Comparison of ENCODE assay signal across 20 cellular contexts in genomic region chr16:54110582-54110981, GRCh38.
DNase-seq lines count a peak whose midpoint lies in the region; ATAC-seq, FAIRE-seq and TF ChIP-seq lines count a peak whose summit lies in the region.
"Had no signal": no experiment of that assay in that cellular context is flagged by ENCODE, and none has a peak within 500 bp of the region (broad histone marks: within the 10 kb centered on the region; RNA-seq: fewer than 3 reads in every experiment).

No MANE protein-coding gene starts in this region.

- no peak overlapping the region for H3K4me2 ChIP-seq in HepG2 (ENCODE audit: low read depth, low read length)
- H3K4me2 ChIP-seq: A549; BLaER1 treated with 17β-estradiol and CSF1 and Interleukin-3, amounts not matched to agents 10 nM and 100 nM had no signal

- H3K4me3 ChIP-seq in HepG2 (replicated peaks in 1 of 3; ENCODE audit: insufficient read depth in 1 of 3, low read depth in 2 of 3, low read length in 3 of 3), result no peak overlapping the region
- no peak overlapping the region for H3K4me3 ChIP-seq in right lobe of liver
- H3K4me3 ChIP-seq in left lung, result no peak overlapping the region
- no peak overlapping the region for H3K4me3 ChIP-seq in esophagus squamous epithelium
- H3K4me3 ChIP-seq: A549; BLaER1 treated with 17β-estradiol and CSF1 and Interleukin-3, amounts not matched to agents 10 nM and 100 nM had no signal

- peaks cover 1 to 16% of the 10 kb centered on the region in 2 experiments; a peak in 3 of 5 replicates for H3K36me3 ChIP-seq in HepG2 (replicated peaks in 1 of 2; ENCODE audit: control insufficient read depth in 1 of 2, insufficient read depth in 2 of 2, low read length in 2 of 2)
- H3K36me3 ChIP-seq in right lobe of liver, result no peaks in the 10 kb centered on the region
- peaks cover 0 to 39% of the 10 kb centered on the region in 2 donors for H3K36me3 ChIP-seq in left lung
- H3K36me3 ChIP-seq in esophagus squamous epithelium, result peaks cover 0 to 34% (median 4%) of the 10 kb centered on the region in 3 donors

- 96% methylated on average over 4 of the region's 4 CpGs for WGBS in HepG2 (ENCODE audit: low lambda C conversion rate)
- WGBS in right lobe of liver (ENCODE audit: insufficient coverage, low coverage, low lambda C conversion rate, missing lambda C conversion rate), result 93% methylated on average over 4 of the region's 4 CpGs
- WGBS in esophagus squamous epithelium, 2 donors, result 94 to 96% methylated on average over 4 of the region's 4 CpGs

- TF ChIP-seq EP300 in HepG2 (IDR thresholded peaks at IDR 0.05; ENCODE audit: low read depth in 2 of 2, low read length in 2 of 2), result no peak
- TF ChIP-seq EP300 in HepG2 (CRISPR knock-in tag; IDR thresholded peaks at IDR 0.05; ENCODE audit: borderline replicate concordance), result no peak

- CTCF ChIA-PET in HepG2 (lab: Yijun Ruan, JAX; ENCODE audit: low intra/inter-chr PET ratio, low total read pairs), result no interaction called here

- TF ChIP-seq CTCF in HepG2 (CRISPR knock-in tag; IDR thresholded peaks at IDR 0.05), result no peak
- no peak for TF ChIP-seq CTCF in right lobe of liver (IDR thresholded peaks at IDR 0.05)
- no peak for TF ChIP-seq CTCF in left lung (IDR thresholded peaks at IDR 0.05)
- no peak for TF ChIP-seq CTCF in esophagus squamous epithelium (IDR thresholded peaks at IDR 0.05)

- H3K9me3 ChIP-seq in HepG2 (ENCODE audit: low read length) (no peaks in the 10 kb centered on the region), right lobe of liver (no peaks in the 10 kb centered on the region), left lung (no peaks in the 10 kb centered on the region), esophagus squamous epithelium (no peaks in the 10 kb centered on the region)
- H3K9me3 ChIP-seq: A549; BLaER1 treated with 17β-estradiol and CSF1 and Interleukin-3, amounts not matched to agents 10 nM and 100 nM; Caco-2 had no signal

- no TSS peak for BruUV-seq in HepG2 (replicated peaks; lab: Mats Ljungman, UMichigan)

- intact Hi-C loops in HepG2 (cut with micrococcal nuclease; ENCODE audit: unreplicated experiment) (no loop called here), right lobe of liver (cut with DNase I) (no loop called here), left lung (cut with DNase I) (no loop called here), esophagus squamous epithelium (cut with DNase I) (no loop called here)

- no peak for ATAC-seq in HepG2
- no peak for ATAC-seq in right lobe of liver
- ATAC-seq in left lung, result peak; percentile 71
- ATAC-seq in esophagus mucosa, result no peak
- ATAC-seq: A549; CD8-positive, alpha-beta T cell had no signal

- DNase-seq in HepG2 (ENCODE audit: low spot score) (no peak), right lobe of liver (no peak), left lung (no peak), esophagus squamous epithelium (lab: John Stamatoyannopoulos, UW) (no peak)
- DNase-seq: AML-193; Caco-2; Calu3; CD4-positive, alpha-beta T cell; CD8-positive, alpha-beta T cell; DMS79 treated with DMSO at 0.1 percent for 48 hours; GF-D8 had no signal

- no peak overlapping the region for H2AFZ ChIP-seq in HepG2 (ENCODE audit: low read length)

- TF ChIP-seq RAD21 in HepG2 (CRISPR knock-in tag; IDR thresholded peaks at IDR 0.05), result no peak

- in situ Hi-C loops in HepG2 (cut with HindIII; ENCODE audit: extremely low pct_ligation_motif_present, low pct_unique_long_range_greater_than_20kb), result no loop called here

- H3K27me3 ChIP-seq in HepG2 (ENCODE audit: control insufficient read depth in 1 of 2, insufficient read depth in 2 of 2, low read length in 2 of 2) (no peaks in the 10 kb centered on the region), right lobe of liver (no peaks in the 10 kb centered on the region), left lung (no peaks in the 10 kb centered on the region), esophagus squamous epithelium (no peaks in the 10 kb centered on the region)
- H3K27me3 ChIP-seq: BLaER1 treated with 17β-estradiol and CSF1 and Interleukin-3, amounts not matched to agents 10 nM and 100 nM had no signal

- H3K27ac ChIP-seq in HepG2 (ENCODE audit: extremely low read length, insufficient read depth, low read length) (no peak overlapping the region), right lobe of liver (no peak overlapping the region), left lung (no peak overlapping the region), esophagus squamous epithelium (no peak overlapping the region)
- H3K27ac ChIP-seq: 22Rv1; A549; BLaER1 treated with 17β-estradiol and CSF1 and Interleukin-3, amounts not matched to agents 10 nM and 100 nM; C4-2B had no signal

- no peak overlapping the region for H3K9ac ChIP-seq in HepG2 (ENCODE audit: insufficient read depth, low read depth, low read length)
- H3K9ac ChIP-seq: BLaER1 treated with 17β-estradiol and CSF1 and Interleukin-3, amounts not matched to agents 10 nM and 100 nM had no signal

- POLR2A ChIA-PET in HepG2 (lab: Yijun Ruan, JAX), result no interaction called here

- H4K20me1 ChIP-seq in HepG2 (ENCODE audit: insufficient read depth, low read length), result no peaks in the 10 kb centered on the region
- H4K20me1 ChIP-seq: BLaER1 treated with 17β-estradiol and CSF1 and Interleukin-3, amounts not matched to agents 10 nM and 100 nM had no signal

- no peak for FAIRE-seq in HepG2 (lab: Jason Lieb, UNC)
- FAIRE-seq: A549, D721Med, G401.6, GM12891, GM19239 had no signal

- no peaks in the 10 kb centered on the region for H3K79me2 ChIP-seq in HepG2 (ENCODE audit: insufficient read depth, low read length)

- H3K4me1 ChIP-seq in HepG2 (ENCODE audit: insufficient read depth, low read length), result peaks cover 12% of the 10 kb centered on the region
- no peaks in the 10 kb centered on the region for H3K4me1 ChIP-seq in right lobe of liver
- no peaks in the 10 kb centered on the region for H3K4me1 ChIP-seq in left lung
- peaks cover 0 to 1% (median 0%) of the 10 kb centered on the region in 3 donors for H3K4me1 ChIP-seq in esophagus squamous epithelium
- H3K4me1 ChIP-seq: BLaER1 treated with 17β-estradiol and CSF1 and Interleukin-3, amounts not matched to agents 10 nM and 100 nM; Caco-2 had no signal

- TF ChIP-seq POLR2A in HepG2 (IDR thresholded peaks at IDR 0.05; ENCODE audit: insufficient read depth in 1 of 2, low read depth in 2 of 2, low read length in 2 of 2) (no peak), right lobe of liver (IDR thresholded peaks at IDR 0.05) (no peak), esophagus squamous epithelium (IDR thresholded peaks at IDR 0.05) (no peak)

TF ChIP-seq in HepG2, 621 proteins besides CTCF, POLR2A, EP300 and RAD21:
- TF ChIP-seq ZNF317 (CRISPR knock-in tag; IDR thresholded peaks at IDR 0.05) (peak; percentile 89), ZBTB8A (CRISPR knock-in tag; IDR thresholded peaks at IDR 0.05; ENCODE audit: borderline replicate concordance, low read depth) (no peak), ISX (CRISPR knock-in tag; conservative IDR thresholded peaks at IDR 0.05) (no peak)
TF ChIP-seq in HepG2: peak in this region for 1.
